In the genomic region with DNA sequence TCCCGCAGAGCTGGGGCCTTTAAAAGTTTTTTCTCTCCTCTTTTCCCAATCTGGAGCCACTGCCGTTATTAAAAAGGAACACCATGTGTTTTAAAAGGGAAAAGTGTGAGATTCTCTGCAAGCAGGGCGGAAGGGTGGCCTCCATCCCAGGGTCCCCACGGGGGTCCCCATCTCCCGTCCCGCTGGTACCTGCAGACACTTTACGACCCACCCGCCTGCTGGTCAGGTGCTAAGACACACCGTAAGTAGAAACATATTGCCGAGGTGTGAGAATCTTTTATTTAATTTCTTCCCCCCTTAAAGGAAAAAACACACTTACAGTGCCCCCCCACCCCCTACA, we compare ENCODE assay signal across 1 cellular context.
TF ChIP-seq lines count a peak whose summit lies in the region.

No MANE protein-coding gene starts in this region.

TF ChIP-seq in IMR-90, 13 proteins besides CTCF, POLR2A, EP300 and RAD21 (continued from another document):
- TF ChIP-seq BHLHE40 (IDR thresholded peaks at IDR 0.05; ENCODE audit: low read depth, low read length) (no peak), CHD1 (IDR thresholded peaks at IDR 0.05; ENCODE audit: low read depth, low read length) (no peak), RCOR1 (IDR thresholded peaks at IDR 0.05; ENCODE audit: insufficient replicate concordance, low read length) (no peak), ELK1 (IDR thresholded peaks at IDR 0.05; ENCODE audit: borderline replicate concordance, low read depth, low read length) (no peak), MAZ (IDR thresholded peaks at IDR 0.05; ENCODE audit: borderline replicate concordance, low read depth, low read length) (no peak), SMC3 (IDR thresholded peaks at IDR 0.05; ENCODE audit: low read depth, low read length) (no peak), MXI1 (IDR thresholded peaks at IDR 0.05; ENCODE audit: borderline replicate concordance, low read depth, low read length) (no peak), MAFK (IDR thresholded peaks at IDR 0.05; ENCODE audit: low read depth, low read length) (no peak)
TF ChIP-seq in IMR-90: peak in this region for 0.
